In the genomic region with DNA sequence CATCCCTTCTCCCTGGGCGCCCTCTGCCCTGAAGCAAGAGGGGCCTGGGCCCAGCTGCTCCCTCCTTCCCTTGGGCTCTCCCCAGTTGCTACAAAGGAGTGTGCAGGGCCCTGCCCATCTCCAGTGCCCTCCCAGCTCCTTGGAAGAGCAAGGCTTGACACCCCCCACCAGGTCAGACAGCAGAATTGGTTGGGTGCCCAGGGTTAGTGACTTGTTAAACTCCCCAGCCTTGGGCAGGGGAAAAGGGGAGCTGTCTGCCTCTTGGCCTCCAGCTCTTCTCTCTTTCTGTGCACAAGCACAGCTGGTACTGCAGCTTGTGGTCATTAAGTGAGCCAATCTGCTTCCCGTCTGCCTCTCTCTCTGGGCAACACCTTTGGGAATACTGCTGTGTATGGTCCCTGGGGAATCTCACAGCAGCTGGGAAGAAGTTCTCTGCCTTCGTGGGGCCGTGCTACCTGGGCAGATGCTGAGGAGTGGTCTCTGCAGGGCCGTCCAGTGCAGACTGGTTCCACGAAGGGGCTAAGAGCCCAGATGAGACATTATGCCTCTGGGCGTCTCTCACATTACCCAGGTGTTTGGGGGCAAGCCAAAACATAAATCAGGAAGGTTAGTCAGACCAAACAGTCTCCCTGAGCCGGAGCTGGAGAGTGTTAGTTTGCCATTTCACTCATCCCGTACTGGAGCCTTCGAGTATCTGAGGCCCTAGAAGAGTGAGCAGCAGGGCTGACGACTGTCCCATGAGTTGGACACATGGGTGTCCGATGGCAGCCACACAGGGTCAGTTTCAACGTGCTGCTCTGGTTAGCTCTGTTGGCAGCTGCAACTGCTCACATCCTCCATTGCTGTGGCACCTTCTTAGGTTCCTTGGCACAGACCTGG, we compare ENCODE assay signal across 11 cellular contexts. TPM values are rescaled to one million over a fixed set of nuclear protein-coding genes. Genes with fewer than 3 reads are reported as not detected.
DNase-seq lines count a peak whose midpoint lies in the region; FAIRE-seq and TF ChIP-seq lines count a peak whose summit lies in the region.
"Had no signal": no experiment of that assay in that cellular context is flagged by ENCODE, and none has a peak within 500 bp of the region (broad histone marks: within the 10 kb centered on the region; RNA-seq: fewer than 3 reads in every experiment).

No MANE protein-coding gene starts in this region.

- DNase-seq in D721Med (ENCODE audit: insufficient read length, low spot score) (peak; percentile 81), NCI-H1105 (lab: John Stamatoyannopoulos, UW) (peak; percentile 12), amniotic epithelial cell (ENCODE audit: low read depth) (peak; percentile 34), myocyte (ENCODE audit: low read depth) (peak; percentile 85), NCI-H1930 (lab: John Stamatoyannopoulos, UW) (no peak), NCI-H1436 (lab: John Stamatoyannopoulos, UW) (no peak), SKM-1 (lab: John Stamatoyannopoulos, UW; ENCODE audit: unreplicated experiment) (no peak), Kasumi-1 (lab: John Stamatoyannopoulos, UW) (no peak)
- DNase-seq: activated T-cell treated with anti-CD3 and anti-CD28 coated beads for 4 hours; CD4-positive, alpha-beta memory T cell; left colon had no signal

- FAIRE-seq in D721Med (lab: Jason Lieb, UNC) = no peak

- no peak for TF ChIP-seq CTCF in D721Med (IDR thresholded peaks at IDR 0.05; ENCODE audit: insufficient read depth, missing control alignments)

RNA-seq across cellular contexts. Expression of a gene that starts 37.3 kb away (rescaled TPM):
- 20.8 and 25.5 TPM in 2 replicates for total RNA-seq in myocyte
- 13.6 TPM for polyA plus RNA-seq in myocyte (2012)

RNA-seq across cellular contexts. Expression of a gene that starts 37.6 kb away (rescaled TPM):
- total RNA-seq in myocyte = 7.0 and 13.9 TPM in 2 replicates
- 0.78 TPM for polyA plus RNA-seq in myocyte (2012)

Comparison
In these comparisons a context has a peak if more than half of its experiments do, and no peak if none do; other contexts are left out.
1. DNase-seq: peak in D721Med (single experiment), NCI-H1105 (single experiment), amniotic epithelial cell (single experiment) and myocyte (single experiment); none in NCI-H1930 (0 of 2), NCI-H1436 (single experiment), SKM-1 (single experiment) and Kasumi-1 (0 of 2).